Comparison of ENCODE assay signal across 12 cellular contexts in the genomic region with DNA sequence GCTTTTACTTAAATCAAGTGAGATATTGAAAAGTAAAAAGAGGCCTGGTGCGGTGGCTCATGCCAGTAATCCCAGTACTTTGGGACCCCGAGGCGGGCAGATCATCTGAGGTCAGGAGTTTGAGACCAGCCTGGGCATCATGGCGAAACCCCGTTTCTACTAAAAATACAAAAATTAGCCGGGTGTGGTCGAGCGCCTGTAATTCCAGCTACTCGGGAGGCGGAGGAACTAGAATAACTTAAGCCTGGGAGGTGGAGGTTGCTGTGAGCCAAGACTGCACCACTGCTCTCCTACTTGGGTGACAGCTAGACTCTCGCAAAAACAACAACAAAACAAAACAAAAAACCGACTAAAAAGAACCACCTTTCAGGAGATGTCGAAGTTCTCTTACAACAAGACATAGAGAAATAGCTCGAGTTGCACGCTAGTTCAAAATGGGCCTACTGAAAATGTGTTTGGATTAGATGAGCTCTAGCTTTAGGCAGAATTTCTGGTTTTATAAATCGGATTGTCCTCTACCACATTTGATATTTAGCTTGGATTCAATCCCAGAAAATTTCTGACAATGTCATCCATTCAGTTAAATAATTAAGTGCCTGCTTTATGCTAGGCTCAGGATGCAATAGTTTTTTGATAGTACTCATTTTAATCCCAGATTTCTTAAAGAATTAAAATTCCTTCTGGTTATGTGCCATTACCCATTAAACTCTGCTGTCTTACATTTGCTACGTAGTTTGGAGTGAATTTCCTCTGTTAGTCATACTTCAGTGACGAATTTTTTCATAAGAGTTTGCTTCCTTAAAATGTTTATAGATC. TPM values are rescaled to one million over a fixed set of nuclear protein-coding genes. Genes with fewer than 3 reads are reported as not detected.
DNase-seq lines count a peak whose midpoint lies in the region; ATAC-seq and TF ChIP-seq lines count a peak whose summit lies in the region.
"Had no signal": no experiment of that assay in that cellular context is flagged by ENCODE, and none has a peak within 500 bp of the region (broad histone marks: within the 10 kb centered on the region; RNA-seq: fewer than 3 reads in every experiment).

No MANE protein-coding gene starts in this region.

- H3K9me3 ChIP-seq in T-helper 17 cell (ENCODE audit: control insufficient read depth, low read length, poor library complexity, severe bottlenecking): no peaks in the 10 kb centered on the region

- no peak for ATAC-seq in T-helper 17 cell
- no peak for ATAC-seq in stimulated activated naive B cell treated with anti-CD40 and anti-IgM and Interleukin-4, amounts not matched to agents 10 μg/mL and 1 μg/mL and 100 μg/mL, for 72 hours (replicated peaks)
- no peak for ATAC-seq in HG03159 (IDR thresholded peaks at IDR 0.05; ENCODE audit: unreplicated experiment)
- no peak for ATAC-seq in HG02852 (IDR thresholded peaks at IDR 0.05; ENCODE audit: unreplicated experiment)
- ATAC-seq: HCT116 had no signal

- DNase-seq in NOMO-1 treated with DMSO at 0.1 percent for 48 hours (lab: John Stamatoyannopoulos, UW; ENCODE audit: unreplicated experiment) (peak; percentile 43), NOMO-1 treated with dmso at 0.1 percent for 144 hours (lab: John Stamatoyannopoulos, UW; ENCODE audit: unreplicated experiment) (no peak), T-helper 17 cell (no peak), fibroblast of pulmonary artery (ENCODE audit: low read depth) (peak; percentile 68), cerebellar cortex (ENCODE audit: low spot score) (no peak)
- DNase-seq in stimulated activated naive B cell treated with anti-CD40 and anti-IgM and Interleukin-4, amounts not matched to agents 10 μg/mL and 1 μg/mL and 100 μg/mL, for 72 hours: no peak
- DNase-seq: NCI-H526; stimulated activated CD4-positive, alpha-beta T cell treated with anti-CD3 and anti-CD28 coated beads, Interleukin-2, amount 100 ng/mL, for 24 hours; WERI-Rb-1 had no signal

- peaks cover 23% of the 10 kb centered on the region for H3K4me1 Mint-ChIP-seq in T-helper 17 cell
- peaks cover 10 to 13% of the 10 kb centered on the region in 2 donors for H3K4me1 Mint-ChIP-seq in stimulated activated naive B cell treated with anti-CD40 and anti-IgM and Interleukin-4, amounts not matched to agents 10 μg/mL and 1 μg/mL and 100 μg/mL, for 72 hours

- no peak overlapping the region for H3K4me3 ChIP-seq in fibroblast of pulmonary artery (replicated peaks; ENCODE audit: low read depth, low read length)

- no peaks in the 10 kb centered on the region for H3K9me3 Mint-ChIP-seq in stimulated activated naive B cell treated with anti-CD40 and anti-IgM and Interleukin-4, amounts not matched to agents 10 μg/mL and 1 μg/mL and 100 μg/mL, for 72 hours

- peaks cover 7% of the 10 kb centered on the region for H3K36me3 Mint-ChIP-seq in T-helper 17 cell (ENCODE audit: low read depth)
- peaks cover 16% of the 10 kb centered on the region in 2 donors for H3K36me3 Mint-ChIP-seq in stimulated activated naive B cell treated with anti-CD40 and anti-IgM and Interleukin-4, amounts not matched to agents 10 μg/mL and 1 μg/mL and 100 μg/mL, for 72 hours

- no peak overlapping the region for H3K4me3 Mint-ChIP-seq in T-helper 17 cell
- H3K4me3 Mint-ChIP-seq in stimulated activated naive B cell treated with anti-CD40 and anti-IgM and Interleukin-4, amounts not matched to agents 10 μg/mL and 1 μg/mL and 100 μg/mL, for 72 hours: no peak overlapping the region

- H3K27ac Mint-ChIP-seq in T-helper 17 cell: peak overlapping the region; percentile 99
- H3K27ac Mint-ChIP-seq in stimulated activated naive B cell treated with anti-CD40 and anti-IgM and Interleukin-4, amounts not matched to agents 10 μg/mL and 1 μg/mL and 100 μg/mL, for 72 hours: peak overlapping the region; percentile 91

- no peak for TF ChIP-seq CTCF in fibroblast of pulmonary artery (IDR thresholded peaks at IDR 0.05; ENCODE audit: low read length, missing control alignments)

- H3K27me3 Mint-ChIP-seq in T-helper 17 cell: no peaks in the 10 kb centered on the region
- H3K27me3 Mint-ChIP-seq in stimulated activated naive B cell treated with anti-CD40 and anti-IgM and Interleukin-4, amounts not matched to agents 10 μg/mL and 1 μg/mL and 100 μg/mL, for 72 hours: no peaks in the 10 kb centered on the region

RNA-seq across cellular contexts. Expression of gene GPCPD1, which starts 1.9 kb away (rescaled TPM):
- total RNA-seq in T-helper 17 cell: 100 to 1,000 TPM in 1 of 2 donors, 10 to 100 TPM in 1; 92.7 to 128 TPM

Comparison
In these comparisons a context has a peak if more than half of its experiments do, and no peak if none do; other contexts are left out.
1. DNase-seq: peak in NOMO-1 treated with DMSO at 0.1 percent for 48 hours (single experiment) and fibroblast of pulmonary artery (single experiment); none in NOMO-1 treated with dmso at 0.1 percent for 144 hours (single experiment), T-helper 17 cell (0 of 3), stimulated activated naive B cell treated with anti-CD40 and anti-IgM and Interleukin-4, amounts not matched to agents 10 μg/mL and 1 μg/mL and 100 μg/mL, for 72 hours (single experiment) and cerebellar cortex (single experiment).